1 cellular context compared by ENCODE assay signal in genomic region chr6:7285416-7285815, GRCh38.
TF ChIP-seq lines count a peak whose summit lies in the region.

No MANE protein-coding gene starts in this region.

TF ChIP-seq in WTC11, 78 proteins besides CTCF, POLR2A, EP300 and RAD21:
- TF ChIP-seq STAT6 (CRISPR knock-in tag; conservative IDR thresholded peaks at IDR 0.05; ENCODE audit: low read depth) (no peak), ZSCAN18 (CRISPR knock-in tag; IDR thresholded peaks at IDR 0.05) (no peak), PRDM15 (CRISPR knock-in tag; IDR thresholded peaks at IDR 0.05) (no peak), ZNF121 (CRISPR knock-in tag; IDR thresholded peaks at IDR 0.05) (peak; percentile 50; the same call in 1 of the 2 replicates)
